ENCODE assay signal across 9 cellular contexts in genomic region chr1:96865731-96866684, GRCh38.
DNase-seq lines count a peak whose midpoint lies in the region; ATAC-seq and TF ChIP-seq lines count a peak whose summit lies in the region.
"Had no signal": no experiment of that assay in that cellular context is flagged by ENCODE, and none has a peak within 500 bp of the region (broad histone marks: within the 10 kb centered on the region; RNA-seq: fewer than 3 reads in every experiment).

No MANE protein-coding gene starts in this region.

- WGBS in sigmoid colon, 2 donors = 56 to 64% methylated on average over 3 of the region's 3 CpGs
- 44 to 59% methylated on average over 3 of the region's 3 CpGs for WGBS in testis, 2 donors

- POLR2A ChIA-PET in GM10248 (lab: Yijun Ruan, JAX) = no interaction called here

- no peaks in the 10 kb centered on the region for H3K36me3 Mint-ChIP-seq in stimulated activated memory B cell treated with anti-CD40 and anti-IgM and Interleukin-4, amounts not matched to agents 10 μg/mL and 1 μg/mL and 100 μg/mL, for 72 hours

- H3K4me3 Mint-ChIP-seq in stimulated activated memory B cell treated with anti-CD40 and anti-IgM and Interleukin-4, amounts not matched to agents 10 μg/mL and 1 μg/mL and 100 μg/mL, for 72 hours = no peak overlapping the region

- no peaks in the 10 kb centered on the region for H3K27me3 Mint-ChIP-seq in stimulated activated memory B cell treated with anti-CD40 and anti-IgM and Interleukin-4, amounts not matched to agents 10 μg/mL and 1 μg/mL and 100 μg/mL, for 72 hours

- no peak overlapping the region for H3K4me3 ChIP-seq in RWPE2 (ENCODE audit: severe bottlenecking)
- H3K4me3 ChIP-seq in fibroblast of villous mesenchyme (ENCODE audit: low read depth, low read length) = no peak overlapping the region
- no peak overlapping the region for H3K4me3 ChIP-seq in sigmoid colon
- no peak overlapping the region for H3K4me3 ChIP-seq in testis

- H3K4me1 ChIP-seq in RWPE2 (ENCODE audit: insufficient read depth, poor library complexity, severe bottlenecking) = peaks cover 2% of the 10 kb centered on the region
- peaks cover 0 to 13% (median 11%) of the 10 kb centered on the region in 4 donors for H3K4me1 ChIP-seq in sigmoid colon
- H3K4me1 ChIP-seq in testis = no peaks in the 10 kb centered on the region

- no peak overlapping the region for H3K27ac Mint-ChIP-seq in stimulated activated memory B cell treated with anti-CD40 and anti-IgM and Interleukin-4, amounts not matched to agents 10 μg/mL and 1 μg/mL and 100 μg/mL, for 72 hours

- H3K36me3 ChIP-seq in RWPE2 (ENCODE audit: low read depth) (no peaks in the 10 kb centered on the region), sigmoid colon (no peaks in the 10 kb centered on the region), testis (ENCODE audit: low read depth, missing control alignments) (no peaks in the 10 kb centered on the region)

- no peaks in the 10 kb centered on the region for H3K4me1 Mint-ChIP-seq in stimulated activated memory B cell treated with anti-CD40 and anti-IgM and Interleukin-4, amounts not matched to agents 10 μg/mL and 1 μg/mL and 100 μg/mL, for 72 hours

- TF ChIP-seq POLR2A in sigmoid colon (IDR thresholded peaks at IDR 0.05) (no peak), testis (IDR thresholded peaks at IDR 0.05) (no peak)

- TF ChIP-seq EP300 in sigmoid colon (IDR thresholded peaks at IDR 0.05) = peak in 1 of 4 donors; percentile 40

- CTCF ChIA-PET in GM10248 (lab: Yijun Ruan, JAX) = no interaction called here

- H3K27me3 ChIP-seq in RWPE2 (ENCODE audit: insufficient read depth, poor library complexity, severe bottlenecking) (no peaks in the 10 kb centered on the region), sigmoid colon (no peaks in the 10 kb centered on the region), testis (no peaks in the 10 kb centered on the region)

- peak; percentile 97 for ATAC-seq in RWPE2 (ENCODE audit: low read depth)
- ATAC-seq in stimulated activated memory B cell treated with anti-CD40 and anti-IgM and Interleukin-4, amounts not matched to agents 10 μg/mL and 1 μg/mL and 100 μg/mL, for 72 hours = no peak

- intact Hi-C loops in sigmoid colon (cut with DNase I) (no loop called here), testis (cut with DNase I; ENCODE audit: low total_unique reads) (no loop called here)

- H3K27ac ChIP-seq in RWPE2 (ENCODE audit: poor library complexity, severe bottlenecking) (peak overlapping the region; percentile 50), sigmoid colon (peak overlapping the region; percentile 41 to 63 (median 60)), testis (no peak overlapping the region)

- H3K9me3 Mint-ChIP-seq in stimulated activated memory B cell treated with anti-CD40 and anti-IgM and Interleukin-4, amounts not matched to agents 10 μg/mL and 1 μg/mL and 100 μg/mL, for 72 hours = peaks cover 7% of the 10 kb centered on the region

- H3K9me3 ChIP-seq in RWPE2 (ENCODE audit: severe bottlenecking) (no peaks in the 10 kb centered on the region), sigmoid colon (no peaks in the 10 kb centered on the region), testis (no peaks in the 10 kb centered on the region)

- no peak for TF ChIP-seq CTCF in RWPE2 (IDR thresholded peaks at IDR 0.05; ENCODE audit: poor library complexity, severe bottlenecking)
- no peak for TF ChIP-seq CTCF in fibroblast of villous mesenchyme (IDR thresholded peaks at IDR 0.05; ENCODE audit: insufficient read depth, low read depth, low read length)
- no peak for TF ChIP-seq CTCF in sigmoid colon (IDR thresholded peaks at IDR 0.05)
- no peak for TF ChIP-seq CTCF in testis (IDR thresholded peaks at IDR 0.05)
- no peak for TF ChIP-seq CTCF in GM10248 (IDR thresholded peaks at IDR 0.05; ENCODE audit: control extremely low read depth, extremely low read depth, low read depth, missing control alignments)

- DNase-seq in GM03348 (ENCODE audit: low spot score) (peak; percentile 70), RWPE2 (ENCODE audit: low spot score) (no peak), fibroblast of villous mesenchyme (ENCODE audit: low read depth) (peak; percentile 100), sigmoid colon (no peak), testis (no peak), GM10248 (ENCODE audit: extremely low spot score) (no peak), NAMALWA (ENCODE audit: low spot score) (no peak)
- DNase-seq: RPMI8226 had no signal

Comparison
In these comparisons a context has a peak if more than half of its experiments do, and no peak if none do; other contexts are left out.
1. DNase-seq: peak in GM03348 (single experiment) and fibroblast of villous mesenchyme (single experiment); none in RWPE2 (single experiment), sigmoid colon (single experiment), testis (single experiment), GM10248 (single experiment) and NAMALWA (single experiment).
2. H3K27ac ChIP-seq: peak in RWPE2 (single experiment) and sigmoid colon (4 of 4); none in testis (0 of 2).